ENCODE assay signal across 1 cellular context in the genomic region with DNA sequence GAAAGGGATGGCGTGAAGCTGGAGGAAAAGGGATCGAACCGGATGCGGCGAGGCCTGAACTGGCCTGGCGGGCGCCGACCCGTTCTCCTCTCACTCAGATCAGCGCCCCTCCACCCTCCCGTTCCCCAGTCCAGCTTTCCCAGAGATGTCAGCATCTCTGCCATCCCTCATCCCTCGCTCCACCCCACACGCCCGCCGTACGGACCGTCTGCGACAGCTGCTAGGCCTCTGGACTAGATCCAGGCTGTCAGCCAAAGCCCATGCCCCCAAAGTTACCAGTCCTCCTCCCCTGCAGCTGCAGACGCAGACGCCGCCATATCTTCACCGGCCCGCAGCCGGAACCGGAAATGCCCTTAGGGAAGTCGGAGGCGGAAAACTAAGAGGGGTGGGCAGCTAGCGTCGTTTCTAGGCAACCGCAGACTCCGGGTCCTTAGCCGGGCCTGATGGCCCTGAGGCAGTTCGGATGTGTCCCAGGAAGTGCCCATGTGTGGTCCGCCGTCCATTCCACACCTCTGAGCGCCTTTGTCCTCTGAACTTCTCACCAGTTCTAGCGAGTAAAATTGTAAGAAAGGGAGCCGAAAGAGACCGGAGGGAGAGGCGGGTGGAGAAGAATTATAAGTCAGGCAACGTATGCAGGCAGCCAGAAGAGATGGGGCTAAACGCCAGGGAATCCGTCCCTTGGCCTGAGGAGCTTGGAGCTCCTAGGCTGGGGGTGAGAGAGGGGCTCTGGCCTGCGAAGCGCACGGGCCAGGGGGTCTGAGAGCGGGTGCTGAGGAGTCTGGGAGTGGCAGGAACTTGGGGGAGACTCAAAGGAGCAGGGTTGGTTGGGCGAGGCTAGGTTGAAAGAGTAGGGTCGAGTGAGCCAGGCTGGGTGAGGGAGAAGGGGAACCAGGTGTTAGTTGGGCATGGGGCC.
TF ChIP-seq lines count a peak whose summit lies in the region.

TSS of gene RNF25 (minus strand) at position 349 of the 913 bp plus-strand sequence. CDS start at position 317, 32 bp downstream.
TSS of gene STK36 (plus strand) at position 433 of the 913 bp plus-strand sequence. CDS start 744 bp downstream, outside the sequence.

TF ChIP-seq in GM12878, 131 proteins besides CTCF, POLR2A, EP300 and RAD21 (continued from another document and continues in another):
- TF ChIP-seq, protein P1, sequence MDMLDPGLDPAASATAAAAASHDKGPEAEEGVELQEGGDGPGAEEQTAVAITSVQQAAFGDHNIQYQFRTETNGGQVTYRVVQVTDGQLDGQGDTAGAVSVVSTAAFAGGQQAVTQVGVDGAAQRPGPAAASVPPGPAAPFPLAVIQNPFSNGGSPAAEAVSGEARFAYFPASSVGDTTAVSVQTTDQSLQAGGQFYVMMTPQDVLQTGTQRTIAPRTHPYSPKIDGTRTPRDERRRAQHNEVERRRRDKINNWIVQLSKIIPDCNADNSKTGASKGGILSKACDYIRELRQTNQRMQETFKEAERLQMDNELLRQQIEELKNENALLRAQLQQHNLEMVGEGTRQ (IDR thresholded peaks at IDR 0.05; ENCODE audit: borderline replicate concordance, low read depth, low read length) = no peak
- TF ChIP-seq DPF2 (IDR thresholded peaks at IDR 0.05) (0 out of 2 replicates have a peak, but pooled peaks have one; percentile 19), SPI1 (IDR thresholded peaks at IDR 0.05; ENCODE audit: borderline replicate concordance, insufficient read depth, low read depth, low read length) (peak; percentile 29; the same call in 1 of the 2 replicates), PAX8 (IDR thresholded peaks at IDR 0.05) (no peak), CBX3 (IDR thresholded peaks at IDR 0.05; ENCODE audit: borderline replicate concordance, low read depth) (no peak), BRCA1 (IDR thresholded peaks at IDR 0.05; ENCODE audit: low read depth, low read length) (no peak), NRF1 (conservative IDR thresholded peaks at IDR 0.05; ENCODE audit: low read depth, low read length) (no peak), RUNX3 (IDR thresholded peaks at IDR 0.05; ENCODE audit: low read length) (peak; percentile 6; the same call in 1 of the 2 replicates), SUPT20H (IDR thresholded peaks at IDR 0.05; ENCODE audit: borderline replicate concordance, control insufficient read depth, low read depth, low read length) (no peak), CHD2 (IDR thresholded peaks at IDR 0.05; ENCODE audit: borderline replicate concordance, low read depth, low read length) (0 out of 2 replicates have a peak, but pooled peaks have one; percentile 45), RBBP5 (conservative IDR thresholded peaks at IDR 0.05) (no peak), ZNF207 (IDR thresholded peaks at IDR 0.05; ENCODE audit: borderline replicate concordance) (no peak; the same call in 1 of the 2 replicates), SMAD1 (IDR thresholded peaks at IDR 0.05; ENCODE audit: low read depth, partially characterized antibody) (peak; percentile 40), TARDBP (IDR thresholded peaks at IDR 0.05; ENCODE audit: borderline replicate concordance) (no peak), IRF5 (IDR thresholded peaks at IDR 0.05; ENCODE audit: borderline replicate concordance) (peak; percentile 92), KDM1A (IDR thresholded peaks at IDR 0.05; ENCODE audit: borderline replicate concordance) (no peak), ZSCAN29 (IDR thresholded peaks at IDR 0.05) (no peak), NFIC (IDR thresholded peaks at IDR 0.05; ENCODE audit: low read depth, low read length) (no peak; the same call in 1 of the 2 replicates), SP1 (IDR thresholded peaks at IDR 0.05; ENCODE audit: low read depth, low read length) (no peak), NFXL1 (IDR thresholded peaks at IDR 0.05; ENCODE audit: borderline replicate concordance) (no peak), CBX5 (IDR thresholded peaks at IDR 0.05; ENCODE audit: low read depth) (no peak), BCL11A (IDR thresholded peaks at IDR 0.05; ENCODE audit: low read depth, low read length) (no peak), ZNF384 (IDR thresholded peaks at IDR 0.05; ENCODE audit: borderline replicate concordance, low read depth, low read length) (no peak), IRF4 (IDR thresholded peaks at IDR 0.05; ENCODE audit: low read depth, low read length) (no peak), POLR2AphosphoS2 (IDR thresholded peaks at IDR 0.05; ENCODE audit: low read depth, low read length) (peak; percentile 69; the same call in 1 of the 2 replicates), RELB (IDR thresholded peaks at IDR 0.05; ENCODE audit: low read depth) (peak; percentile 92), RB1 (IDR thresholded peaks at IDR 0.05; ENCODE audit: borderline replicate concordance) (peak; percentile 49; the same call in 1 of the 2 replicates), REST (IDR thresholded peaks at IDR 0.05; ENCODE audit: low read depth, low read length) (no peak)
- TF ChIP-seq, protein P2, sequence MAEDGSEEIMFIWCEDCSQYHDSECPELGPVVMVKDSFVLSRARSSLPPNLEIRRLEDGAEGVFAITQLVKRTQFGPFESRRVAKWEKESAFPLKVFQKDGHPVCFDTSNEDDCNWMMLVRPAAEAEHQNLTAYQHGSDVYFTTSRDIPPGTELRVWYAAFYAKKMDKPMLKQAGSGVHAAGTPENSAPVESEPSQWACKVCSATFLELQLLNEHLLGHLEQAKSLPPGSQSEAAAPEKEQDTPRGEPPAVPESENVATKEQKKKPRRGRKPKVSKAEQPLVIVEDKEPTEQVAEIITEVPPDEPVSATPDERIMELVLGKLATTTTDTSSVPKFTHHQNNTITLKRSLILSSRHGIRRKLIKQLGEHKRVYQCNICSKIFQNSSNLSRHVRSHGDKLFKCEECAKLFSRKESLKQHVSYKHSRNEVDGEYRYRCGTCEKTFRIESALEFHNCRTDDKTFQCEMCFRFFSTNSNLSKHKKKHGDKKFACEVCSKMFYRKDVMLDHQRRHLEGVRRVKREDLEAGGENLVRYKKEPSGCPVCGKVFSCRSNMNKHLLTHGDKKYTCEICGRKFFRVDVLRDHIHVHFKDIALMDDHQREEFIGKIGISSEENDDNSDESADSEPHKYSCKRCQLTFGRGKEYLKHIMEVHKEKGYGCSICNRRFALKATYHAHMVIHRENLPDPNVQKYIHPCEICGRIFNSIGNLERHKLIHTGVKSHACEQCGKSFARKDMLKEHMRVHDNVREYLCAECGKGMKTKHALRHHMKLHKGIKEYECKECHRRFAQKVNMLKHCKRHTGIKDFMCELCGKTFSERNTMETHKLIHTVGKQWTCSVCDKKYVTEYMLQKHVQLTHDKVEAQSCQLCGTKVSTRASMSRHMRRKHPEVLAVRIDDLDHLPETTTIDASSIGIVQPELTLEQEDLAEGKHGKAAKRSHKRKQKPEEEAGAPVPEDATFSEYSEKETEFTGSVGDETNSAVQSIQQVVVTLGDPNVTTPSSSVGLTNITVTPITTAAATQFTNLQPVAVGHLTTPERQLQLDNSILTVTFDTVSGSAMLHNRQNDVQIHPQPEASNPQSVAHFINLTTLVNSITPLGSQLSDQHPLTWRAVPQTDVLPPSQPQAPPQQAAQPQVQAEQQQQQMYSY (CRISPR knock-in tag; IDR thresholded peaks at IDR 0.05) = no peak
- TF ChIP-seq, protein P3, sequence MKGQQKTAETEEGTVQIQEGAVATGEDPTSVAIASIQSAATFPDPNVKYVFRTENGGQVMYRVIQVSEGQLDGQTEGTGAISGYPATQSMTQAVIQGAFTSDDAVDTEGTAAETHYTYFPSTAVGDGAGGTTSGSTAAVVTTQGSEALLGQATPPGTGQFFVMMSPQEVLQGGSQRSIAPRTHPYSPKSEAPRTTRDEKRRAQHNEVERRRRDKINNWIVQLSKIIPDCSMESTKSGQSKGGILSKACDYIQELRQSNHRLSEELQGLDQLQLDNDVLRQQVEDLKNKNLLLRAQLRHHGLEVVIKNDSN (IDR thresholded peaks at IDR 0.05; ENCODE audit: borderline replicate concordance, extremely low read length, insufficient read depth, low read depth, low read length) = no peak
- TF ChIP-seq, protein P4, sequence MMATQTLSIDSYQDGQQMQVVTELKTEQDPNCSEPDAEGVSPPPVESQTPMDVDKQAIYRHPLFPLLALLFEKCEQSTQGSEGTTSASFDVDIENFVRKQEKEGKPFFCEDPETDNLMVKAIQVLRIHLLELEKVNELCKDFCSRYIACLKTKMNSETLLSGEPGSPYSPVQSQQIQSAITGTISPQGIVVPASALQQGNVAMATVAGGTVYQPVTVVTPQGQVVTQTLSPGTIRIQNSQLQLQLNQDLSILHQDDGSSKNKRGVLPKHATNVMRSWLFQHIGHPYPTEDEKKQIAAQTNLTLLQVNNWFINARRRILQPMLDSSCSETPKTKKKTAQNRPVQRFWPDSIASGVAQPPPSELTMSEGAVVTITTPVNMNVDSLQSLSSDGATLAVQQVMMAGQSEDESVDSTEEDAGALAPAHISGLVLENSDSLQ (IDR thresholded peaks at IDR 0.05) = peak; percentile 57; the same call in 1 of the 2 replicates
- TF ChIP-seq, protein P5, sequence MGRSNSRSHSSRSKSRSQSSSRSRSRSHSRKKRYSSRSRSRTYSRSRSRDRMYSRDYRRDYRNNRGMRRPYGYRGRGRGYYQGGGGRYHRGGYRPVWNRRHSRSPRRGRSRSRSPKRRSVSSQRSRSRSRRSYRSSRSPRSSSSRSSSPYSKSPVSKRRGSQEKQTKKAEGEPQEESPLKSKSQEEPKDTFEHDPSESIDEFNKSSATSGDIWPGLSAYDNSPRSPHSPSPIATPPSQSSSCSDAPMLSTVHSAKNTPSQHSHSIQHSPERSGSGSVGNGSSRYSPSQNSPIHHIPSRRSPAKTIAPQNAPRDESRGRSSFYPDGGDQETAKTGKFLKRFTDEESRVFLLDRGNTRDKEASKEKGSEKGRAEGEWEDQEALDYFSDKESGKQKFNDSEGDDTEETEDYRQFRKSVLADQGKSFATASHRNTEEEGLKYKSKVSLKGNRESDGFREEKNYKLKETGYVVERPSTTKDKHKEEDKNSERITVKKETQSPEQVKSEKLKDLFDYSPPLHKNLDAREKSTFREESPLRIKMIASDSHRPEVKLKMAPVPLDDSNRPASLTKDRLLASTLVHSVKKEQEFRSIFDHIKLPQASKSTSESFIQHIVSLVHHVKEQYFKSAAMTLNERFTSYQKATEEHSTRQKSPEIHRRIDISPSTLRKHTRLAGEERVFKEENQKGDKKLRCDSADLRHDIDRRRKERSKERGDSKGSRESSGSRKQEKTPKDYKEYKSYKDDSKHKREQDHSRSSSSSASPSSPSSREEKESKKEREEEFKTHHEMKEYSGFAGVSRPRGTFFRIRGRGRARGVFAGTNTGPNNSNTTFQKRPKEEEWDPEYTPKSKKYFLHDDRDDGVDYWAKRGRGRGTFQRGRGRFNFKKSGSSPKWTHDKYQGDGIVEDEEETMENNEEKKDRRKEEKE (IDR thresholded peaks at IDR 0.05) = no peak
- TF ChIP-seq, protein P6, sequence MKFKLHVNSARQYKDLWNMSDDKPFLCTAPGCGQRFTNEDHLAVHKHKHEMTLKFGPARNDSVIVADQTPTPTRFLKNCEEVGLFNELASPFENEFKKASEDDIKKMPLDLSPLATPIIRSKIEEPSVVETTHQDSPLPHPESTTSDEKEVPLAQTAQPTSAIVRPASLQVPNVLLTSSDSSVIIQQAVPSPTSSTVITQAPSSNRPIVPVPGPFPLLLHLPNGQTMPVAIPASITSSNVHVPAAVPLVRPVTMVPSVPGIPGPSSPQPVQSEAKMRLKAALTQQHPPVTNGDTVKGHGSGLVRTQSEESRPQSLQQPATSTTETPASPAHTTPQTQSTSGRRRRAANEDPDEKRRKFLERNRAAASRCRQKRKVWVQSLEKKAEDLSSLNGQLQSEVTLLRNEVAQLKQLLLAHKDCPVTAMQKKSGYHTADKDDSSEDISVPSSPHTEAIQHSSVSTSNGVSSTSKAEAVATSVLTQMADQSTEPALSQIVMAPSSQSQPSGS (IDR thresholded peaks at IDR 0.05; ENCODE audit: low read length) = no peak
